Comparison of ENCODE assay signal across 8 cellular contexts in the genomic region with DNA sequence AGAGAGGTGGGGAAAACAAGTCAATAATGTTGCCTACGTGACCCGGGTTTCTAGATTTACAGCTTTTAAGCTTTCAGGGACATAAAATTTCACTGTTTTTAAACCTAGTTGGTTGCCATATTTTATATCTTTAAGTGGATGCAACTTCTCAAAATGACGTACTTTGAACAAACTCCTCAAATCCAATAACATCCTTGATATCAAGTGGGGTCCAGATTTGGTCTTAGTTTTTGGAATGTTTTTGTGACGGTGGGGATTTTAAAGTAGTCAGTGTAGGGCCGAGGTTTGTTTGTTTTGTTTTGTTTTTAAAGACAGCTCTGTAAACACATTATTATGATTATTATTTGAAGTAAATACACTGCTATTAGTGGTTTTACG. TPM values are rescaled to one million over a fixed set of nuclear protein-coding genes. Genes with fewer than 3 reads are reported as not detected.
DNase-seq lines count a peak whose midpoint lies in the region; ATAC-seq and TF ChIP-seq lines count a peak whose summit lies in the region.

No MANE protein-coding gene starts in this region.

- H3K27ac Mint-ChIP-seq in memory B cell = peak overlapping the region; percentile 22

- H3K36me3 ChIP-seq in heart right ventricle (no peaks in the 10 kb centered on the region), adipocyte (ENCODE audit: control insufficient read depth, insufficient read depth, low read length, severe bottlenecking) (no peaks in the 10 kb centered on the region), urinary bladder (ENCODE audit: insufficient read depth) (no peaks in the 10 kb centered on the region)

- peak overlapping the region; percentile 90 for H3K4me3 Mint-ChIP-seq in memory B cell

- H3K9ac ChIP-seq in adipocyte (ENCODE audit: low read length) = peak overlapping the region; percentile 91

- no peak for TF ChIP-seq CTCF in heart right ventricle (IDR thresholded peaks at IDR 0.05)

- H3K9me3 ChIP-seq in heart right ventricle = no peaks in the 10 kb centered on the region
- H3K9me3 ChIP-seq in adipocyte (ENCODE audit: control insufficient read depth, low read length) = no peaks in the 10 kb centered on the region

- H3K9me3 Mint-ChIP-seq in memory B cell = no peaks in the 10 kb centered on the region

- peaks cover 15% of the 10 kb centered on the region for H3K4me1 Mint-ChIP-seq in memory B cell

- H3K27ac ChIP-seq in heart right ventricle (peak overlapping the region; percentile 47 to 99 (median 97)), urinary bladder (ENCODE audit: low read depth) (peak overlapping the region; percentile 11)

- H3K4me3 ChIP-seq in heart right ventricle (peak overlapping the region; percentile 0 to 95 (median 82)), adipocyte (ENCODE audit: low read length) (peak overlapping the region; percentile 91), urinary bladder (ENCODE audit: low read depth, low read length) (peak overlapping the region; percentile 92)

- no peaks in the 10 kb centered on the region for H3K36me3 Mint-ChIP-seq in memory B cell

- ATAC-seq in heart right ventricle (no peak), left ventricle myocardium superior (no peak), memory B cell (ENCODE audit: low read depth) (no peak), HG02588 (IDR thresholded peaks at IDR 0.05; ENCODE audit: unreplicated experiment) (no peak), GM21619 (IDR thresholded peaks at IDR 0.05; ENCODE audit: unreplicated experiment) (no peak)

- WGBS in heart right ventricle, 2 donors = 8 to 12% methylated on average over 6 of the region's 6 CpGs
- 12% methylated on average over 6 of the region's 6 CpGs for WGBS in urinary bladder

- H3K4me1 ChIP-seq in heart right ventricle = peaks cover 0 to 45% (median 23%) of the 10 kb centered on the region in 9 donors
- H3K4me1 ChIP-seq in adipocyte (ENCODE audit: control insufficient read depth, insufficient read depth, low read length) = peaks cover 30% of the 10 kb centered on the region
- H3K4me1 ChIP-seq in urinary bladder (ENCODE audit: insufficient read depth) = no peaks in the 10 kb centered on the region

- DNase-seq in heart right ventricle (no peak), left ventricle myocardium superior (no peak), adipocyte (ENCODE audit: low read depth) (no peak), memory B cell (ENCODE audit: low spot score in 2 of 2) (no peak), COR-L47 (lab: John Stamatoyannopoulos, UW) (no peak)

- intact Hi-C loops in heart right ventricle (cut with DNase I) = loop anchor here in 2 of 10 donors (10.0 kb wide), 2 partner anchors 196 to 544 kb away; a partner anchor contains a TSS
- intact Hi-C loops in left ventricle myocardium superior (cut with micrococcal nuclease) = no loop called here

- peaks cover 14% of the 10 kb centered on the region for H3K27me3 Mint-ChIP-seq in memory B cell

- H3K27me3 ChIP-seq in heart right ventricle (no peaks in the 10 kb centered on the region), adipocyte (replicated peaks; ENCODE audit: control insufficient read depth, insufficient read depth, low read length) (no peaks in the 10 kb centered on the region)

RNA-seq across cellular contexts. Expression of a gene that starts 0.5 kb away (rescaled TPM):
- 10 to 100 TPM in 9 of 10 donors, 1 to 10 TPM in 1; 8.2 to 26.3 (median 12.8) TPM for total RNA-seq in heart right ventricle
- 10 to 100 TPM in 1 of 2 donors, 1 to 10 TPM in 1; 9.1 to 11.3 TPM for polyA plus RNA-seq in heart right ventricle
- 16.9 TPM for total RNA-seq in left ventricle myocardium superior
- total RNA-seq in urinary bladder = 16.9 TPM
- polyA plus RNA-seq in urinary bladder = 19.9 TPM

RNA-seq across cellular contexts. Expression of a gene that starts 10.4 kb away (rescaled TPM):
- 100 to 1,000 TPM in 1 of 10 donors, 10 to 100 TPM in 9; 81.4 to 102 (median 90.8) TPM for total RNA-seq in heart right ventricle
- 10 to 100 TPM; 30.9 to 62.3 TPM for polyA plus RNA-seq in heart right ventricle
- 99.2 TPM for total RNA-seq in left ventricle myocardium superior
- 84.6 TPM for total RNA-seq in urinary bladder
- 42.3 TPM for polyA plus RNA-seq in urinary bladder
